9 cellular contexts compared by ENCODE assay signal in genomic region chr11:62370743-62371440, GRCh38. TPM values are rescaled to one million over a fixed set of nuclear protein-coding genes. Genes with fewer than 3 reads are reported as not detected.
DNase-seq lines count a peak whose midpoint lies in the region; ATAC-seq and TF ChIP-seq lines count a peak whose summit lies in the region.
"Had no signal": no experiment of that assay in that cellular context is flagged by ENCODE, and none has a peak within 500 bp of the region (broad histone marks: within the 10 kb centered on the region; RNA-seq: fewer than 3 reads in every experiment).

No MANE protein-coding gene starts in this region.

- TF ChIP-seq EP300 in gastroesophageal sphincter (IDR thresholded peaks at IDR 0.05), result no peak

- H2AFZ ChIP-seq in neuronal stem cell (ENCODE audit: low read length), result no peak overlapping the region

- H3K4ac ChIP-seq in neuronal stem cell (ENCODE audit: low read length), result no peak overlapping the region

- H2BK120ac ChIP-seq in neuronal stem cell (ENCODE audit: low read depth, low read length), result no peak overlapping the region

- TF ChIP-seq CTCF in gastroesophageal sphincter (IDR thresholded peaks at IDR 0.05), result no peak

- TF ChIP-seq POLR2A in gastroesophageal sphincter (IDR thresholded peaks at IDR 0.05), result no peak

- no peaks in the 10 kb centered on the region for H3K79me1 ChIP-seq in neuronal stem cell (ENCODE audit: low read depth, low read length)

- no peak for ATAC-seq in gastroesophageal sphincter
- ATAC-seq in GM19467 (IDR thresholded peaks at IDR 0.05; ENCODE audit: unreplicated experiment), result no peak

- no peak overlapping the region for H4K8ac ChIP-seq in neuronal stem cell (ENCODE audit: low read depth, low read length)

- H2BK15ac ChIP-seq in neuronal stem cell (ENCODE audit: low read length), result no peak overlapping the region

- peaks cover 0 to 10% of the 10 kb centered on the region in 2 donors for H3K4me1 ChIP-seq in duodenal mucosa (ENCODE audit: control insufficient read depth in 1 of 2, insufficient read depth in 2 of 2, low read length in 2 of 2)
- H3K4me1 ChIP-seq in gastroesophageal sphincter, result no peaks in the 10 kb centered on the region
- H3K4me1 ChIP-seq in neuronal stem cell (ENCODE audit: control insufficient read depth in 2 of 2, insufficient read depth in 1 of 2, low read depth in 1 of 2, low read length in 2 of 2), result no peaks in the 10 kb centered on the region

- no peak overlapping the region for H4K91ac ChIP-seq in neuronal stem cell (ENCODE audit: low read depth, low read length, poor library complexity)

- H3K9me3 ChIP-seq in duodenal mucosa (ENCODE audit: control insufficient read depth in 1 of 2, low read length in 2 of 2), result no peaks in the 10 kb centered on the region
- no peaks in the 10 kb centered on the region for H3K9me3 ChIP-seq in gastroesophageal sphincter
- H3K9me3 ChIP-seq in neuronal stem cell (replicated peaks in 1 of 2; ENCODE audit: control insufficient read depth in 2 of 2, insufficient read depth in 1 of 2, low read depth in 1 of 2, low read length in 2 of 2), result peaks cover 0 to 5% of the 10 kb centered on the region in 2 donors

- H3K4me3 ChIP-seq in duodenal mucosa (ENCODE audit: low read depth in 1 of 2, low read length in 2 of 2) (peak overlapping the region; percentile 22 to 45), gastroesophageal sphincter (no peak overlapping the region), neuronal stem cell (ENCODE audit: low read length in 2 of 2) (no peak overlapping the region)

- no peak overlapping the region for H3K23ac ChIP-seq in neuronal stem cell (ENCODE audit: low read depth, low read length, poor library complexity)

- WGBS in gastroesophageal sphincter (ENCODE audit: low coverage in 1 of 2), 2 donors, result 66 to 67% methylated on average over 4 to 6 of the region's 39 CpGs
- WGBS in neuronal stem cell (ENCODE audit: extremely low coverage in 2 of 2, insufficient read length in 2 of 2, insufficient replicate concordance in 1 of 2), 2 donors, result no CpG with 5 or more reads among the region's 39 CpGs

- H3K9ac ChIP-seq in duodenal mucosa (ENCODE audit: low read depth in 1 of 2, low read length in 2 of 2) (peak overlapping the region in 1 of 2 donors; percentile 2), neuronal stem cell (ENCODE audit: low read depth, low read length, poor library complexity) (no peak overlapping the region)

- no peak overlapping the region for H3K14ac ChIP-seq in neuronal stem cell (ENCODE audit: low read length)

- H3K27ac ChIP-seq in duodenal mucosa (ENCODE audit: low read depth, low read length) (peak overlapping the region; percentile 20), gastroesophageal sphincter (no peak overlapping the region), neuronal stem cell (replicated peaks; ENCODE audit: low read length) (no peak overlapping the region)

- no peak overlapping the region for H2BK5ac ChIP-seq in neuronal stem cell (ENCODE audit: low read length)

- no peak overlapping the region for H3K4me2 ChIP-seq in neuronal stem cell (ENCODE audit: insufficient read depth, low read length, poor library complexity, severe bottlenecking)

- no peak overlapping the region for H2BK12ac ChIP-seq in neuronal stem cell (ENCODE audit: low read length)

- H3K18ac ChIP-seq in neuronal stem cell (ENCODE audit: low read length), result no peak overlapping the region

- H3K36me3 ChIP-seq in duodenal mucosa (ENCODE audit: control insufficient read depth in 1 of 2, insufficient read depth in 2 of 2, low read length in 2 of 2) (no peaks in the 10 kb centered on the region), gastroesophageal sphincter (no peaks in the 10 kb centered on the region), neuronal stem cell (replicated peaks in 1 of 2; ENCODE audit: control insufficient read depth in 2 of 2, insufficient read depth in 2 of 2, low read length in 2 of 2) (peaks cover 0 to 1% of the 10 kb centered on the region in 2 donors)

- H3K27me3 ChIP-seq in duodenal mucosa (ENCODE audit: control insufficient read depth in 1 of 2, insufficient read depth in 2 of 2, low read length in 2 of 2) (no peaks in the 10 kb centered on the region), gastroesophageal sphincter (no peaks in the 10 kb centered on the region), neuronal stem cell (ENCODE audit: control insufficient read depth in 3 of 3, insufficient read depth in 3 of 3, low read depth in 1 of 3, low read length in 3 of 3) (no peaks in the 10 kb centered on the region)

- no peak overlapping the region for H2AK5ac ChIP-seq in neuronal stem cell (ENCODE audit: low read depth, low read length)

- DNase-seq in EL (peak; percentile 12), D341Med (ENCODE audit: low spot score) (no peak), neuronal stem cell (ENCODE audit: low spot score) (no peak)
- peak; percentile 34 to 49 for DNase-seq in activated CD4-positive, alpha-beta T cell treated with anti-CD3 and anti-CD28 coated beads, Interleukin-2, amount 50 U/mL, for 48 hours
- peak; percentile 32 to 57 for DNase-seq in stimulated activated CD4-positive, alpha-beta T cell treated with anti-CD3 and anti-CD28 coated beads, Interleukin-2, amount 100 ng/mL, for 24 hours

RNA-seq across cellular contexts. Expression of gene ASRGL1, which starts 33.6 kb away (rescaled TPM):
- 10 to 100 TPM; 10.1 to 16.3 (median 13.5) TPM for total RNA-seq in gastroesophageal sphincter
- polyA plus RNA-seq in neuronal stem cell (2013, experiment 1 of 2), result 54.8 TPM
- 56.2 TPM for polyA plus RNA-seq in neuronal stem cell (2013, experiment 2 of 2)

RNA-seq across cellular contexts. Expression of gene SCGB1A1, which starts 47.9 kb away (rescaled TPM):
- not detected for total RNA-seq in gastroesophageal sphincter
- not detected for polyA plus RNA-seq in neuronal stem cell (2013, experiment 1 of 2)
- not detected for polyA plus RNA-seq in neuronal stem cell (2013, experiment 2 of 2)
- total RNA-seq: T-helper 2 cell treated with Interferon-gamma antibody and Interleukin-4, amounts not matched to agents 100 ng/mL and 5 ng/mL, for 36 hours had no signal

Comparison
In these comparisons a context has a peak if more than half of its experiments do, and no peak if none do; other contexts are left out.
1. DNase-seq: peak in EL (single experiment), activated CD4-positive, alpha-beta T cell treated with anti-CD3 and anti-CD28 coated beads, Interleukin-2, amount 50 U/mL, for 48 hours (2 of 2) and stimulated activated CD4-positive, alpha-beta T cell treated with anti-CD3 and anti-CD28 coated beads, Interleukin-2, amount 100 ng/mL, for 24 hours (2 of 2); none in D341Med (single experiment) and neuronal stem cell (single experiment).
2. H3K4me3 ChIP-seq: peak in duodenal mucosa (2 of 2); none in gastroesophageal sphincter (0 of 2) and neuronal stem cell (0 of 2).